ENCODE assay signal across 13 cellular contexts in genomic region chr1:36329817-36330216, GRCh38. TPM values are rescaled to one million over a fixed set of nuclear protein-coding genes. Genes with fewer than 3 reads are reported as not detected.
DNase-seq lines count a peak whose midpoint lies in the region; ATAC-seq and TF ChIP-seq lines count a peak whose summit lies in the region.
"Had no signal": no experiment of that assay in that cellular context is flagged by ENCODE, and none has a peak within 500 bp of the region (broad histone marks: within the 10 kb centered on the region; RNA-seq: fewer than 3 reads in every experiment).

No MANE protein-coding gene starts in this region.

- peaks cover 3% of the 10 kb centered on the region; the same call in 1 of the 2 replicates for H3K27me3 ChIP-seq in OCI-LY1 (ENCODE audit: insufficient read depth, low read length)
- H3K27me3 ChIP-seq in upper lobe of left lung: no peaks in the 10 kb centered on the region
- H3K27me3 ChIP-seq: BE2C had no signal

- H3K9me3 Mint-ChIP-seq in effector memory CD8-positive, alpha-beta T cell: no peaks in the 10 kb centered on the region
- H3K9me3 Mint-ChIP-seq: CD4-positive, CD25-positive, alpha-beta regulatory T cell; CD8-positive, alpha-beta memory T cell; H9 had no signal

- no peaks in the 10 kb centered on the region for H3K27me3 Mint-ChIP-seq in effector memory CD8-positive, alpha-beta T cell

- H3K36me3 Mint-ChIP-seq in effector memory CD8-positive, alpha-beta T cell (ENCODE audit: insufficient read depth): peaks cover 3% of the 10 kb centered on the region
- H3K36me3 Mint-ChIP-seq: CD8-positive, alpha-beta memory T cell had no signal

- 87 to 90% methylated on average over 8 to 9 of the region's 9 CpGs for WGBS in upper lobe of left lung, 2 donors

- peak overlapping the region; percentile 33; the same call in 1 of the 2 replicates for H3K4me2 ChIP-seq in OCI-LY1 (ENCODE audit: low read length)
- H3K4me2 ChIP-seq in OCI-LY7 (ENCODE audit: low read length): peak overlapping the region; percentile 53

- H3K4me3 ChIP-seq in OCI-LY1 (ENCODE audit: low read depth, low read length, poor library complexity, severe bottlenecking) (no peak overlapping the region), OCI-LY7 (ENCODE audit: low read depth, low read length, poor library complexity, severe bottlenecking) (peak overlapping the region; percentile 39), upper lobe of left lung (no peak overlapping the region)

- no peak overlapping the region for H3K4me3 Mint-ChIP-seq in effector memory CD8-positive, alpha-beta T cell
- H3K4me3 Mint-ChIP-seq: H9 had no signal

- POLR2A ChIA-PET in OCI-LY7 (lab: Charles Lee): no interaction called here

- intact Hi-C loops in OCI-LY7 (cut with micrococcal nuclease; ENCODE audit: unreplicated experiment): no loop called here

- H3K27ac Mint-ChIP-seq in effector memory CD8-positive, alpha-beta T cell: no peak overlapping the region
- H3K27ac Mint-ChIP-seq: H9 had no signal

- DNase-seq in OCI-LY7 (ENCODE audit: low spot score): peak; percentile 87
- DNase-seq in effector memory CD8-positive, alpha-beta T cell: no peak
- DNase-seq in upper lobe of left lung: no peak
- DNase-seq in stimulated activated naive CD4-positive, alpha-beta T cell (lab: John Stamatoyannopoulos, UW): no peak
- no peak for DNase-seq in NCI-H2029 (lab: John Stamatoyannopoulos, UW)
- DNase-seq: ACHN; BE2C; C1 segment of cervical spinal cord; CD8-positive, alpha-beta memory T cell; COR-L47; H9 had no signal

- no peak overlapping the region for H3K9ac ChIP-seq in OCI-LY1 (ENCODE audit: low read length)

- no peak for TF ChIP-seq POLR2A in upper lobe of left lung (IDR thresholded peaks at IDR 0.05)

- TF ChIP-seq CTCF in OCI-LY1 (IDR thresholded peaks at IDR 0.05; ENCODE audit: low read length) (no peak), OCI-LY7 (conservative IDR thresholded peaks at IDR 0.05; ENCODE audit: low read length) (no peak), upper lobe of left lung (IDR thresholded peaks at IDR 0.05) (no peak)

- H2AFZ ChIP-seq in OCI-LY1 (ENCODE audit: low read length) (no peak overlapping the region), OCI-LY7 (ENCODE audit: low read length) (no peak overlapping the region)

- H4K20me1 ChIP-seq in OCI-LY1 (ENCODE audit: insufficient read depth, low read length) (no peaks in the 10 kb centered on the region), OCI-LY7 (ENCODE audit: insufficient read depth, low read length) (no peaks in the 10 kb centered on the region)

- no peaks in the 10 kb centered on the region for H3F3A ChIP-seq in OCI-LY1 (ENCODE audit: insufficient read depth, low read length)

- H3K36me3 ChIP-seq in OCI-LY1 (ENCODE audit: insufficient read depth, low read length): peaks cover 8% of the 10 kb centered on the region; the same call in 1 of the 2 replicates
- H3K36me3 ChIP-seq in OCI-LY7 (ENCODE audit: insufficient read depth, low read length): no peaks in the 10 kb centered on the region
- no peaks in the 10 kb centered on the region for H3K36me3 ChIP-seq in upper lobe of left lung
- H3K36me3 ChIP-seq: BE2C had no signal

- no TSS peak for BruUV-seq in OCI-LY7 (replicated peaks; lab: Mats Ljungman, UMichigan)

- H3K4me1 ChIP-seq in OCI-LY1 (ENCODE audit: insufficient read depth, low read length, severe bottlenecking) (peaks cover 15% of the 10 kb centered on the region), OCI-LY7 (ENCODE audit: insufficient read depth, low read length, poor library complexity, severe bottlenecking) (peaks cover 38% of the 10 kb centered on the region), upper lobe of left lung (peaks cover 12 to 19% (median 14%) of the 10 kb centered on the region in 4 donors)
- H3K4me1 ChIP-seq: BE2C had no signal

- H3K4me1 Mint-ChIP-seq in effector memory CD8-positive, alpha-beta T cell (ENCODE audit: low read depth in 2 of 2): peaks cover 5 to 10% of the 10 kb centered on the region in 2 donors

- TF ChIP-seq EP300 in upper lobe of left lung (IDR thresholded peaks at IDR 0.05): no peak

- H3K9me2 ChIP-seq in OCI-LY1 (ENCODE audit: low read depth, low read length) (no peaks in the 10 kb centered on the region), OCI-LY7 (ENCODE audit: insufficient read depth, low read length) (no peaks in the 10 kb centered on the region)

- H3K27ac ChIP-seq in OCI-LY1 (ENCODE audit: low read depth, low read length, poor library complexity, severe bottlenecking) (no peak overlapping the region), OCI-LY7 (ENCODE audit: low read depth, low read length, poor library complexity, severe bottlenecking) (peak overlapping the region; percentile 44), upper lobe of left lung (peak overlapping the region in 3 of 4 donors; percentile 16 to 58 (median 26))

- ATAC-seq in effector memory CD8-positive, alpha-beta T cell (replicated peaks): peak; percentile 51
- no peak for ATAC-seq in upper lobe of left lung (ENCODE audit: low FRiP score in 2 of 2)

- H3K9me3 ChIP-seq in OCI-LY1 (ENCODE audit: low read length) (no peaks in the 10 kb centered on the region), OCI-LY7 (ENCODE audit: low read length) (no peaks in the 10 kb centered on the region), upper lobe of left lung (no peaks in the 10 kb centered on the region)
- H3K9me3 ChIP-seq: BE2C had no signal

- CTCF ChIA-PET in OCI-LY7 (lab: Charles Lee; ENCODE audit: unreplicated experiment): no interaction called here

- H3K79me2 ChIP-seq in OCI-LY1 (ENCODE audit: insufficient read depth, low read length): no peaks in the 10 kb centered on the region
- H3K79me2 ChIP-seq in OCI-LY7 (ENCODE audit: insufficient read depth, low read depth, low read length): no peaks in the 10 kb centered on the region

RNA-seq across cellular contexts. Expression of gene EVA1B, which starts 6.4 kb away (rescaled TPM):
- total RNA-seq in OCI-LY7 (2014; rRNA removed; shearing (Covaris generic)): 0.57 and 2.0 TPM in 2 replicates
- total RNA-seq in OCI-LY7 (2022) (0.84 and 0.96 TPM in 2 replicates), upper lobe of left lung (10 to 100 TPM; 24.3 to 97.9 (median 36.6) TPM)

RNA-seq across cellular contexts. Expression of gene SH3D21, which starts 23.6 kb away (rescaled TPM):
- total RNA-seq in OCI-LY7 (2014; rRNA removed; shearing (Covaris generic)): 15.2 and 16.4 TPM in 2 replicates
- total RNA-seq in OCI-LY7 (2022) (10.6 and 16.7 TPM in 2 replicates), upper lobe of left lung (10 to 100 TPM in 3 of 6 donors, 1 to 10 TPM in 3; 4.4 to 65.0 (median 13.1) TPM)

RNA-seq across cellular contexts. Expression of gene STK40, which starts 55.9 kb away (rescaled TPM):
- 41.9 and 43.8 TPM in 2 replicates for total RNA-seq in OCI-LY7 (2014; rRNA removed; shearing (Covaris generic))
- total RNA-seq in OCI-LY7 (2022) (81.9 and 83.9 TPM in 2 replicates), upper lobe of left lung (100 to 1,000 TPM in 1 of 6 donors, 10 to 100 TPM in 5; 26.2 to 100 (median 69.1) TPM)

Comparison
In these comparisons a context has a peak if more than half of its experiments do, and no peak if none do; other contexts are left out.
1. RNA of gene EVA1B, which starts 6.4 kb away (total RNA-seq): 24.3 to 97.9 TPM in upper lobe of left lung; 0.57 to 2.0 TPM in OCI-LY7; every median in the first group is over 4 times any median in the second.